In genomic region chr16:87114832-87115231, GRCh38 we compare ENCODE assay signal across 23 cellular contexts.
"Had no signal": no experiment of that assay in that cellular context is flagged by ENCODE, and none has a peak within 500 bp of the region (broad histone marks: within the 10 kb centered on the region; RNA-seq: fewer than 3 reads in every experiment).

No MANE protein-coding gene starts in this region.

- DNase-seq: cortex of kidney; dorsolateral prefrontal cortex; effector memory CD4-positive, alpha-beta T cell; gastrocnemius medialis; heart right ventricle; hypothalamus; kidney glomerular epithelial cell; mesendoderm; naive thymus-derived CD4-positive, alpha-beta T cell; nephron progenitor cell; psoas muscle; retina; spleen; stimulated activated CD4-positive, alpha-beta T cell treated with anti-CD3 and anti-CD28 coated beads, Interleukin-15, amount 100 ng/mL, for 24 hours; stimulated activated CD4-positive, alpha-beta T cell treated with anti-CD3 and anti-CD28 coated beads, Interleukin-1b, Interleukin-23, amount 100 ng/mL, for 48 hours; stimulated activated CD4-positive, alpha-beta T cell treated with anti-CD3 and anti-CD28 coated beads, Interleukin-4, amount 100 ng/mL, for 4 hours; stimulated activated naive B cell treated with anti-CD40 and anti-IgM and Interleukin-4, amounts not matched to agents 10 μg/mL and 1 μg/mL and 100 μg/mL, for 72 hours; stimulated activated naive CD8-positive, alpha-beta T cell treated with anti-CD3 and anti-CD28 coated beads, Interleukin-15, amount 100 ng/mL, for 72 hours; trophoblast cell had no signal

- H3K36me3 ChIP-seq: esophagus muscularis mucosa, gastrocnemius medialis, heart right ventricle, spleen, thoracic aorta had no signal

- H3K27me3 ChIP-seq: dorsolateral prefrontal cortex had no signal

- H3K27ac ChIP-seq: dorsolateral prefrontal cortex, epithelial cell of prostate, esophagus muscularis mucosa, gastrocnemius medialis, heart right ventricle, psoas muscle, spleen, thoracic aorta had no signal

- H3K36me3 Mint-ChIP-seq: naive thymus-derived CD4-positive, alpha-beta T cell had no signal

- H3K9me3 ChIP-seq: esophagus muscularis mucosa, gastrocnemius medialis, heart right ventricle, psoas muscle, spleen, thoracic aorta had no signal

- H3K4me3 ChIP-seq: dorsolateral prefrontal cortex, esophagus muscularis mucosa, gastrocnemius medialis, heart right ventricle, psoas muscle, spleen, thoracic aorta had no signal

- H3K4me1 ChIP-seq: esophagus muscularis mucosa, gastrocnemius medialis, heart right ventricle, psoas muscle had no signal

- ATAC-seq: gastrocnemius medialis; heart right ventricle; naive thymus-derived CD4-positive, alpha-beta T cell; psoas muscle; sciatic nerve; stimulated activated naive B cell treated with anti-CD40 and anti-IgM and Interleukin-4, amounts not matched to agents 10 μg/mL and 1 μg/mL and 100 μg/mL, for 72 hours; stimulated activated naive CD8-positive, alpha-beta T cell treated with anti-CD3 and anti-CD28 coated beads, Interleukin-15, amount 100 ng/mL, for 72 hours had no signal

- H3K4me3 Mint-ChIP-seq: naive thymus-derived CD4-positive, alpha-beta T cell; nephron progenitor cell; stimulated activated naive B cell treated with anti-CD40 and anti-IgM and Interleukin-4, amounts not matched to agents 10 μg/mL and 1 μg/mL and 100 μg/mL, for 72 hours; stimulated activated naive CD8-positive, alpha-beta T cell treated with anti-CD3 and anti-CD28 coated beads, Interleukin-15, amount 100 ng/mL, for 72 hours had no signal

- H3K27ac Mint-ChIP-seq: naive thymus-derived CD4-positive, alpha-beta T cell; nephron progenitor cell; stimulated activated naive B cell treated with anti-CD40 and anti-IgM and Interleukin-4, amounts not matched to agents 10 μg/mL and 1 μg/mL and 100 μg/mL, for 72 hours; stimulated activated naive CD8-positive, alpha-beta T cell treated with anti-CD3 and anti-CD28 coated beads, Interleukin-15, amount 100 ng/mL, for 72 hours had no signal

- H3K9me3 Mint-ChIP-seq: naive thymus-derived CD4-positive, alpha-beta T cell; stimulated activated naive B cell treated with anti-CD40 and anti-IgM and Interleukin-4, amounts not matched to agents 10 μg/mL and 1 μg/mL and 100 μg/mL, for 72 hours; stimulated activated naive CD8-positive, alpha-beta T cell treated with anti-CD3 and anti-CD28 coated beads, Interleukin-15, amount 100 ng/mL, for 72 hours had no signal

- H3K4me1 Mint-ChIP-seq: naive thymus-derived CD4-positive, alpha-beta T cell; stimulated activated naive B cell treated with anti-CD40 and anti-IgM and Interleukin-4, amounts not matched to agents 10 μg/mL and 1 μg/mL and 100 μg/mL, for 72 hours; stimulated activated naive CD8-positive, alpha-beta T cell treated with anti-CD3 and anti-CD28 coated beads, Interleukin-15, amount 100 ng/mL, for 72 hours had no signal
